In genomic region chr6:70538364-70538763, GRCh38 we compare ENCODE assay signal across 16 cellular contexts. TPM values are rescaled to one million over a fixed set of nuclear protein-coding genes. Genes with fewer than 3 reads are reported as not detected.
DNase-seq lines count a peak whose midpoint lies in the region; ATAC-seq and TF ChIP-seq lines count a peak whose summit lies in the region.
"Had no signal": no experiment of that assay in that cellular context is flagged by ENCODE, and none has a peak within 500 bp of the region (broad histone marks: within the 10 kb centered on the region; RNA-seq: fewer than 3 reads in every experiment).

No MANE protein-coding gene starts in this region.

- H3K4me3 Mint-ChIP-seq in activated T-helper 2 cell treated with anti-CD3 and anti-CD28 coated beads, Interferon-gamma antibody, Interleukin-2, Interleukin-4, amounts not matched to agents 10 μg/mL and 5 μg/mL and 100 μg/mL, durations not matched to agents 14 hours and 24 hours and 36 hours (ENCODE audit: low read depth) = no peak overlapping the region

- ATAC-seq in GM19372 (IDR thresholded peaks at IDR 0.05; ENCODE audit: low read depth, unreplicated experiment) (peak; percentile 74), HG02870 (IDR thresholded peaks at IDR 0.05; ENCODE audit: unreplicated experiment) (peak; percentile 88), HG03558 (IDR thresholded peaks at IDR 0.05; ENCODE audit: extremely low read depth, unreplicated experiment) (peak; percentile 60), left colon (no peak)

- peak; percentile 40 for DNase-seq in GM10248 (ENCODE audit: extremely low spot score)
- no peak for DNase-seq in NCI-H510A treated with DMSO at 0.1 percent for 48 hours (lab: John Stamatoyannopoulos, UW)
- DNase-seq in activated T-helper 2 cell treated with anti-CD3 and anti-CD28 coated beads, Interferon-gamma antibody, Interleukin-2, Interleukin-4, amounts not matched to agents 10 μg/mL and 5 μg/mL and 100 μg/mL, durations not matched to agents 14 hours and 24 hours and 36 hours (ENCODE audit: low spot score) = no peak
- no peak for DNase-seq in DMS79 treated with DMSO at 0.1 percent for 48 hours (lab: John Stamatoyannopoulos, UW)
- DNase-seq in left colon = no peak
- DNase-seq: activated CD8-positive, alpha-beta memory T cell treated with anti-CD3 and anti-CD28 coated beads, Interleukin-2, amount 50 U/mL, for 4 hours; amygdala; mammary epithelial cell; NCI-H2081 treated with DMSO at 0.1 percent for 48 hours; Peyer's patch; posterior cingulate gyrus; stimulated activated CD4-positive, alpha-beta T cell treated with anti-CD3 and anti-CD28 coated beads, Interleukin-2, amount 100 ng/mL, for 24 hours; stimulated activated naive CD4-positive, alpha-beta T cell treated with Interleukin-2 at 50 U/mL for 16 hours had no signal

- H3K9me3 Mint-ChIP-seq in activated T-helper 2 cell treated with anti-CD3 and anti-CD28 coated beads, Interferon-gamma antibody, Interleukin-2, Interleukin-4, amounts not matched to agents 10 μg/mL and 5 μg/mL and 100 μg/mL, durations not matched to agents 14 hours and 24 hours and 36 hours = no peaks in the 10 kb centered on the region

- no peaks in the 10 kb centered on the region for H3K4me1 Mint-ChIP-seq in activated T-helper 2 cell treated with anti-CD3 and anti-CD28 coated beads, Interferon-gamma antibody, Interleukin-2, Interleukin-4, amounts not matched to agents 10 μg/mL and 5 μg/mL and 100 μg/mL, durations not matched to agents 14 hours and 24 hours and 36 hours (ENCODE audit: low read depth)

- no peak overlapping the region for H3K27ac Mint-ChIP-seq in activated T-helper 2 cell treated with anti-CD3 and anti-CD28 coated beads, Interferon-gamma antibody, Interleukin-2, Interleukin-4, amounts not matched to agents 10 μg/mL and 5 μg/mL and 100 μg/mL, durations not matched to agents 14 hours and 24 hours and 36 hours

- no peaks in the 10 kb centered on the region for H3K27me3 Mint-ChIP-seq in activated T-helper 2 cell treated with anti-CD3 and anti-CD28 coated beads, Interferon-gamma antibody, Interleukin-2, Interleukin-4, amounts not matched to agents 10 μg/mL and 5 μg/mL and 100 μg/mL, durations not matched to agents 14 hours and 24 hours and 36 hours (ENCODE audit: low read depth)

- intact Hi-C loops in activated T-helper 2 cell treated with anti-CD3 and anti-CD28 coated beads, Interferon-gamma antibody, Interleukin-2, Interleukin-4, amounts not matched to agents 10 μg/mL and 5 μg/mL and 100 μg/mL, durations not matched to agents 14 hours and 24 hours and 36 hours (cut with micrococcal nuclease) = no loop called here
- intact Hi-C loops in left colon (cut with DNase I, micrococcal nuclease) = no loop called here

- H3K36me3 Mint-ChIP-seq in activated T-helper 2 cell treated with anti-CD3 and anti-CD28 coated beads, Interferon-gamma antibody, Interleukin-2, Interleukin-4, amounts not matched to agents 10 μg/mL and 5 μg/mL and 100 μg/mL, durations not matched to agents 14 hours and 24 hours and 36 hours (ENCODE audit: low read depth) = no peaks in the 10 kb centered on the region

- POLR2A ChIA-PET in GM10248 (lab: Yijun Ruan, JAX) = interaction anchor here (0.6 kb wide), 1 partner anchor 164 kb away, joined by 5 read pairs; no protein-coding TSS in a partner anchor

- CTCF ChIA-PET in GM10248 (lab: Yijun Ruan, JAX) = interaction anchor here (1.0 kb wide), 1 partner anchor 15 kb away, joined by 3 read pairs; no protein-coding TSS in a partner anchor

- TF ChIP-seq CTCF in GM10248 (IDR thresholded peaks at IDR 0.05; ENCODE audit: control extremely low read depth, extremely low read depth, low read depth, missing control alignments) = no peak

RNA-seq across cellular contexts. Expression of gene SDHAF4, which starts 28.4 kb away (rescaled TPM):
- 10.6 and 12.1 TPM in 2 replicates for total RNA-seq in activated T-helper 2 cell treated with anti-CD3 and anti-CD28 coated beads, Interferon-gamma antibody, Interleukin-2, Interleukin-4, amounts not matched to agents 10 μg/mL and 5 μg/mL and 100 μg/mL, durations not matched to agents 14 hours and 24 hours and 36 hours
- total RNA-seq in left colon = 1 to 10 TPM; 9.1 to 9.7 TPM
